ENCODE assay signal across 1 cellular context in genomic region chr11:35206616-35207015, GRCh38.
TF ChIP-seq lines count a peak whose summit lies in the region.

No MANE protein-coding gene starts in this region.

TF ChIP-seq in IMR-90, 13 proteins besides CTCF, POLR2A, EP300 and RAD21:
- TF ChIP-seq MXI1 (IDR thresholded peaks at IDR 0.05; ENCODE audit: borderline replicate concordance, low read depth, low read length), result no peak
- no peak for TF ChIP-seq CEBPB (IDR thresholded peaks at IDR 0.05; ENCODE audit: low read depth, low read length)
- TF ChIP-seq RFX5 (IDR thresholded peaks at IDR 0.05; ENCODE audit: low read depth, low read length), result no peak
- no peak for TF ChIP-seq NFE2L2 (IDR thresholded peaks at IDR 0.05; ENCODE audit: low read depth, low read length)
- no peak for TF ChIP-seq RCOR1 (IDR thresholded peaks at IDR 0.05; ENCODE audit: insufficient replicate concordance, low read length)
- no peak for TF ChIP-seq BHLHE40 (IDR thresholded peaks at IDR 0.05; ENCODE audit: low read depth, low read length)
- TF ChIP-seq ELK1 (IDR thresholded peaks at IDR 0.05; ENCODE audit: borderline replicate concordance, low read depth, low read length), result no peak
- TF ChIP-seq FOS (IDR thresholded peaks at IDR 0.05; ENCODE audit: low read depth, low read length), result no peak
- no peak for TF ChIP-seq SMC3 (IDR thresholded peaks at IDR 0.05; ENCODE audit: low read depth, low read length)
- TF ChIP-seq, protein P1, sequence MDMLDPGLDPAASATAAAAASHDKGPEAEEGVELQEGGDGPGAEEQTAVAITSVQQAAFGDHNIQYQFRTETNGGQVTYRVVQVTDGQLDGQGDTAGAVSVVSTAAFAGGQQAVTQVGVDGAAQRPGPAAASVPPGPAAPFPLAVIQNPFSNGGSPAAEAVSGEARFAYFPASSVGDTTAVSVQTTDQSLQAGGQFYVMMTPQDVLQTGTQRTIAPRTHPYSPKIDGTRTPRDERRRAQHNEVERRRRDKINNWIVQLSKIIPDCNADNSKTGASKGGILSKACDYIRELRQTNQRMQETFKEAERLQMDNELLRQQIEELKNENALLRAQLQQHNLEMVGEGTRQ (IDR thresholded peaks at IDR 0.05; ENCODE audit: low read depth, low read length), result no peak
- TF ChIP-seq MAFK (IDR thresholded peaks at IDR 0.05; ENCODE audit: low read depth, low read length), result no peak
- TF ChIP-seq CHD1 (IDR thresholded peaks at IDR 0.05; ENCODE audit: low read depth, low read length), result no peak
- TF ChIP-seq MAZ (IDR thresholded peaks at IDR 0.05; ENCODE audit: borderline replicate concordance, low read depth, low read length), result no peak
